In genomic region chr19:47749326-47749725, GRCh38 we compare ENCODE assay signal across 21 cellular contexts. TPM values are rescaled to one million over a fixed set of nuclear protein-coding genes. Genes with fewer than 3 reads are reported as not detected.
DNase-seq lines count a peak whose midpoint lies in the region; ATAC-seq and TF ChIP-seq lines count a peak whose summit lies in the region.
"Had no signal": no experiment of that assay in that cellular context is flagged by ENCODE, and none has a peak within 500 bp of the region (broad histone marks: within the 10 kb centered on the region; RNA-seq: fewer than 3 reads in every experiment).

No MANE protein-coding gene starts in this region.

- no peaks in the 10 kb centered on the region for H3K27me3 ChIP-seq in CD8-positive, alpha-beta T cell (ENCODE audit: insufficient read depth, low read length)
- no peaks in the 10 kb centered on the region for H3K27me3 ChIP-seq in HAP-1 (ENCODE audit: low read depth)
- H3K27me3 ChIP-seq: body of pancreas had no signal

- H3K4me1 Mint-ChIP-seq in CD8-positive, alpha-beta T cell (ENCODE audit: low read depth), result peaks cover 40% of the 10 kb centered on the region
- H3K4me1 Mint-ChIP-seq in activated CD8-positive, alpha-beta T cell treated with anti-CD3 and anti-CD28 coated beads for 36 hours (ENCODE audit: low read depth), result peaks cover 31% of the 10 kb centered on the region
- H3K4me1 Mint-ChIP-seq in naive thymus-derived CD8-positive, alpha-beta T cell, result peaks cover 15 to 67% (median 54%) of the 10 kb centered on the region in 4 donors

- POLR2A ChIA-PET in CD8-positive, alpha-beta T cell (lab: Charles Lee), result no interaction called here
- POLR2A ChIA-PET in activated CD8-positive, alpha-beta T cell treated with anti-CD3 and anti-CD28 coated beads for 36 hours (lab: Charles Lee), result interaction anchor here (0.9 to 1.5 kb wide), 3 partner anchors 9 to 31 kb away, joined by 3 to 5 read pairs (median 4); no protein-coding TSS in a partner anchor
- POLR2A ChIA-PET in naive thymus-derived CD8-positive, alpha-beta T cell (lab: Charles Lee), result interaction anchor here (1.2 kb wide), 1 partner anchor 233 kb away, joined by 3 read pairs; no protein-coding TSS in a partner anchor

- H3K4me3 ChIP-seq in CD8-positive, alpha-beta T cell (ENCODE audit: low read depth, low read length), result no peak overlapping the region
- H3K4me3 ChIP-seq in GM12865 (ENCODE audit: low read depth, low read length) (no peak overlapping the region), HAP-1 (no peak overlapping the region)
- H3K4me3 ChIP-seq: body of pancreas had no signal

- H3K27ac Mint-ChIP-seq in CD8-positive, alpha-beta T cell, result peak overlapping the region; percentile 63
- H3K27ac Mint-ChIP-seq in activated CD8-positive, alpha-beta T cell treated with anti-CD3 and anti-CD28 coated beads for 36 hours, result peak overlapping the region; percentile 27
- H3K27ac Mint-ChIP-seq in naive thymus-derived CD8-positive, alpha-beta T cell, result peak overlapping the region; percentile 33 to 86 (median 70)
- H3K27ac Mint-ChIP-seq: WTC11 had no signal

- ATAC-seq in CD8-positive, alpha-beta T cell, result no peak
- ATAC-seq in activated CD8-positive, alpha-beta T cell treated with anti-CD3 and anti-CD28 coated beads for 36 hours, result no peak
- no peak for ATAC-seq in naive thymus-derived CD8-positive, alpha-beta T cell
- ATAC-seq in HG03521 (IDR thresholded peaks at IDR 0.05; ENCODE audit: unreplicated experiment), result no peak
- ATAC-seq: body of pancreas, WTC11 had no signal

- H3K36me3 ChIP-seq in CD8-positive, alpha-beta T cell (ENCODE audit: insufficient read depth, low read length), result peaks cover 58% of the 10 kb centered on the region
- H3K36me3 ChIP-seq in HAP-1 (replicated peaks), result peaks cover 78% of the 10 kb centered on the region

- no peaks in the 10 kb centered on the region for H3K9me3 ChIP-seq in CD8-positive, alpha-beta T cell (ENCODE audit: low read length)
- no peaks in the 10 kb centered on the region for H3K9me3 ChIP-seq in HAP-1
- H3K9me3 ChIP-seq: body of pancreas had no signal

- no peak overlapping the region for H3K27ac ChIP-seq in CD8-positive, alpha-beta T cell (ENCODE audit: low read depth, low read length)
- H3K27ac ChIP-seq: body of pancreas, epithelial cell of prostate had no signal

- H3K4me3 Mint-ChIP-seq in CD8-positive, alpha-beta T cell, result peak overlapping the region; percentile 73
- peak overlapping the region; percentile 15 for H3K4me3 Mint-ChIP-seq in activated CD8-positive, alpha-beta T cell treated with anti-CD3 and anti-CD28 coated beads for 36 hours
- peak overlapping the region; percentile 57 to 83 (median 72) for H3K4me3 Mint-ChIP-seq in naive thymus-derived CD8-positive, alpha-beta T cell
- H3K4me3 Mint-ChIP-seq: WTC11 had no signal

- CTCF ChIA-PET in CD8-positive, alpha-beta T cell (lab: Charles Lee), result no interaction called here
- CTCF ChIA-PET in activated CD8-positive, alpha-beta T cell treated with anti-CD3 and anti-CD28 coated beads for 36 hours (lab: Charles Lee), result no interaction called here

- in situ Hi-C loops in HAP-1 (cut with MboI; ENCODE audit: low sequenced_read_pairs), result no loop called here

- peaks cover 66% of the 10 kb centered on the region for H3K36me3 Mint-ChIP-seq in CD8-positive, alpha-beta T cell
- peaks cover 52% of the 10 kb centered on the region for H3K36me3 Mint-ChIP-seq in activated CD8-positive, alpha-beta T cell treated with anti-CD3 and anti-CD28 coated beads for 36 hours (ENCODE audit: low read depth)
- peaks cover 9 to 72% (median 11%) of the 10 kb centered on the region in 3 donors for H3K36me3 Mint-ChIP-seq in naive thymus-derived CD8-positive, alpha-beta T cell

- H3K4me1 ChIP-seq in CD8-positive, alpha-beta T cell (ENCODE audit: insufficient read depth, low read length), result peaks cover 59% of the 10 kb centered on the region
- H3K4me1 ChIP-seq in HAP-1, result peaks cover 2% of the 10 kb centered on the region

- no peak for DNase-seq in CD8-positive, alpha-beta T cell
- DNase-seq in GM12865 (ENCODE audit: low read depth) (peak; percentile 70), DMS53 (lab: John Stamatoyannopoulos, UW) (no peak), HAP-1 (ENCODE audit: low spot score in 2 of 2) (no peak)
- no peak for DNase-seq in activated CD8-positive, alpha-beta T cell treated with anti-CD3 and anti-CD28 coated beads for 36 hours
- no peak for DNase-seq in naive thymus-derived CD8-positive, alpha-beta T cell
- DNase-seq: body of pancreas, C1 segment of cervical spinal cord, cortex of kidney, DMS79 treated with DMSO at 0.1 percent for 48 hours, NCI-H2081 treated with DMSO at 0.1 percent for 48 hours, substantia nigra, SW 1271 had no signal

- H3K27me3 Mint-ChIP-seq in CD8-positive, alpha-beta T cell (ENCODE audit: low read depth), result no peaks in the 10 kb centered on the region
- H3K27me3 Mint-ChIP-seq in activated CD8-positive, alpha-beta T cell treated with anti-CD3 and anti-CD28 coated beads for 36 hours, result no peaks in the 10 kb centered on the region
- peaks cover 0 to 2% (median 0%) of the 10 kb centered on the region in 5 donors for H3K27me3 Mint-ChIP-seq in naive thymus-derived CD8-positive, alpha-beta T cell

- no peak for TF ChIP-seq CTCF in CD8-positive, alpha-beta T cell (IDR thresholded peaks at IDR 0.05)
- no peak for TF ChIP-seq CTCF in GM12865 (IDR thresholded peaks at IDR 0.05; ENCODE audit: insufficient read depth, low read depth, low read length, missing control alignments)
- TF ChIP-seq CTCF in activated CD8-positive, alpha-beta T cell treated with anti-CD3 and anti-CD28 coated beads for 36 hours (IDR thresholded peaks at IDR 0.05), result no peak

- no peaks in the 10 kb centered on the region for H3K9me3 Mint-ChIP-seq in CD8-positive, alpha-beta T cell
- H3K9me3 Mint-ChIP-seq in activated CD8-positive, alpha-beta T cell treated with anti-CD3 and anti-CD28 coated beads for 36 hours, result no peaks in the 10 kb centered on the region
- no peaks in the 10 kb centered on the region for H3K9me3 Mint-ChIP-seq in naive thymus-derived CD8-positive, alpha-beta T cell
- H3K9me3 Mint-ChIP-seq: WTC11 had no signal

- intact Hi-C loops in CD8-positive, alpha-beta T cell (cut with DNase I, micrococcal nuclease), result loop anchor here in 1 of 2 experiments (10.0 kb wide), 1 partner anchor 635 kb away; the partner anchor contains the start of gene ZC3H4
- intact Hi-C loops in activated CD8-positive, alpha-beta T cell treated with anti-CD3 and anti-CD28 coated beads for 36 hours (cut with micrococcal nuclease), result no loop called here

RNA-seq across cellular contexts. Expression of gene NOP53, which starts 4.0 kb away (rescaled TPM):
- 100 to 1,000 TPM; 924 to 926 TPM for total RNA-seq in CD8-positive, alpha-beta T cell
- 100 to 1,000 TPM; 300 to 301 TPM for total RNA-seq in activated CD8-positive, alpha-beta T cell treated with anti-CD3 and anti-CD28 coated beads for 36 hours
- 100 to 1,000 TPM; 847 to 882 TPM for total RNA-seq in naive thymus-derived CD8-positive, alpha-beta T cell
- polyA plus RNA-seq in naive thymus-derived CD8-positive, alpha-beta T cell, result 100 to 1,000 TPM; 266 to 443 (median 273) TPM

RNA-seq across cellular contexts. Expression of gene SELENOW, which starts 29.2 kb away (rescaled TPM):
- 10 to 100 TPM; 64.9 to 68.1 TPM for total RNA-seq in CD8-positive, alpha-beta T cell
- 100 to 1,000 TPM; 105 to 106 TPM for total RNA-seq in activated CD8-positive, alpha-beta T cell treated with anti-CD3 and anti-CD28 coated beads for 36 hours
- 10 to 100 TPM; 93.3 to 97.4 TPM for total RNA-seq in naive thymus-derived CD8-positive, alpha-beta T cell
- polyA plus RNA-seq in naive thymus-derived CD8-positive, alpha-beta T cell, result 100 to 1,000 TPM; 312 to 427 (median 418) TPM

RNA-seq across cellular contexts. Expression of gene EHD2, which starts 36.1 kb away (rescaled TPM):
- total RNA-seq in CD8-positive, alpha-beta T cell, result under 1 TPM in 1 of 2 experiments, not detected in 1; 0.25 TPM
- total RNA-seq in activated CD8-positive, alpha-beta T cell treated with anti-CD3 and anti-CD28 coated beads for 36 hours, result 1 to 10 TPM; 1.1 to 1.4 TPM
- total RNA-seq in naive thymus-derived CD8-positive, alpha-beta T cell, result not detected
- not detected for polyA plus RNA-seq in naive thymus-derived CD8-positive, alpha-beta T cell

RNA-seq across cellular contexts. Expression of gene TPRX1, which starts 55.0 kb away (rescaled TPM):
- total RNA-seq in CD8-positive, alpha-beta T cell, result not detected
- total RNA-seq in activated CD8-positive, alpha-beta T cell treated with anti-CD3 and anti-CD28 coated beads for 36 hours, result not detected
- total RNA-seq in naive thymus-derived CD8-positive, alpha-beta T cell, result not detected
- polyA plus RNA-seq in naive thymus-derived CD8-positive, alpha-beta T cell, result not detected
- total RNA-seq: body of pancreas, H4, lower leg skin, myocyte, pulmonary artery endothelial cell, RPMI7951, WTC11 had no signal

Comparison
In these comparisons a context has a peak if more than half of its experiments do, and no peak if none do; other contexts are left out.
1. H3K4me3 Mint-ChIP-seq: peak in every context shown above with its lines; median percentile 73 in CD8-positive, alpha-beta T cell; 72 in naive thymus-derived CD8-positive, alpha-beta T cell; 15 in activated CD8-positive, alpha-beta T cell treated with anti-CD3 and anti-CD28 coated beads for 36 hours.